1 cellular context compared by ENCODE assay signal in the genomic region with DNA sequence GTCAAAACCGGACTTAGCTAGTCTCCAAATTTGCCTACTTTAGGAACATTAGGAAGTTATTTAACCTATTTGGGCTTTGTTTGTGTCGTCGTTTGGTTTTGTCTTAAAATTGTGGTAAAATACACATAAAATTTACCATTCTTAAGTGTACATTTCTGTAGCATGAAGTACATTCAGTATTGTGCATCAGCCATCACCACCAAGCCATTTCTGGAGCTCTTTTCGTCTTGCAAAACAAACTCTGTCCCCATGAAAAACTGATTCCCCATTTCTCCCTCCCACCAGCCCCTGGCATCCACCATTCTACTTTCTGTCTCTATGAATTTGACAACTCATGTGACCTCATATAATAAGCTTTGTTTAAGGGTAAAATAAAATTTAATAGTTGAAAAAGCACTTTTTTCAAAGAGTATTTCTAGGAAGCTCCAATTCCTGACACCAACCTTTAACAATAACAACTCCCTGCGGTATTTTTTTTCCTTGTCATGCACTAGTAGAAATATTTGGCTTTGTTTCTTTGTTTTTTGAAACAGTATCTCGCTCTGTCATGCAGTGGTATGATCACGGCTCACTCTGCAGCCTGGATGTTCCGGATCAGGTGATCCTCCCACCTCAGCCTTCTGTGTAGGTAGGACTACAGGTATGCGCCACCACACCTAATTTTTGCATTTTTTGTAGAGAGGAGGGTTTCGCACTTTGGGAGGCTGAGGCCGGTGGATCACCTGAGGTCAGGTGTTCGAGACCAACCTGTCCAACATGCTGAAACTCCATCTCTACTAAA.
TF ChIP-seq lines count a peak whose summit lies in the region.

No MANE protein-coding gene starts in this region.

TF ChIP-seq in HEK293, 187 proteins besides CTCF, POLR2A, EP300 and RAD21 (continued from another document):
- TF ChIP-seq, protein P1, sequence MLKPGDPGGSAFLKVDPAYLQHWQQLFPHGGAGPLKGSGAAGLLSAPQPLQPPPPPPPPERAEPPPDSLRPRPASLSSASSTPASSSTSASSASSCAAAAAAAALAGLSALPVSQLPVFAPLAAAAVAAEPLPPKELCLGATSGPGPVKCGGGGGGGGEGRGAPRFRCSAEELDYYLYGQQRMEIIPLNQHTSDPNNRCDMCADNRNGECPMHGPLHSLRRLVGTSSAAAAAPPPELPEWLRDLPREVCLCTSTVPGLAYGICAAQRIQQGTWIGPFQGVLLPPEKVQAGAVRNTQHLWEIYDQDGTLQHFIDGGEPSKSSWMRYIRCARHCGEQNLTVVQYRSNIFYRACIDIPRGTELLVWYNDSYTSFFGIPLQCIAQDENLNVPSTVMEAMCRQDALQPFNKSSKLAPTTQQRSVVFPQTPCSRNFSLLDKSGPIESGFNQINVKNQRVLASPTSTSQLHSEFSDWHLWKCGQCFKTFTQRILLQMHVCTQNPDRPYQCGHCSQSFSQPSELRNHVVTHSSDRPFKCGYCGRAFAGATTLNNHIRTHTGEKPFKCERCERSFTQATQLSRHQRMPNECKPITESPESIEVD (tag by site-specific recombination; IDR thresholded peaks at IDR 0.05): peak; percentile 34
